ENCODE assay signal across 8 cellular contexts in the genomic region with DNA sequence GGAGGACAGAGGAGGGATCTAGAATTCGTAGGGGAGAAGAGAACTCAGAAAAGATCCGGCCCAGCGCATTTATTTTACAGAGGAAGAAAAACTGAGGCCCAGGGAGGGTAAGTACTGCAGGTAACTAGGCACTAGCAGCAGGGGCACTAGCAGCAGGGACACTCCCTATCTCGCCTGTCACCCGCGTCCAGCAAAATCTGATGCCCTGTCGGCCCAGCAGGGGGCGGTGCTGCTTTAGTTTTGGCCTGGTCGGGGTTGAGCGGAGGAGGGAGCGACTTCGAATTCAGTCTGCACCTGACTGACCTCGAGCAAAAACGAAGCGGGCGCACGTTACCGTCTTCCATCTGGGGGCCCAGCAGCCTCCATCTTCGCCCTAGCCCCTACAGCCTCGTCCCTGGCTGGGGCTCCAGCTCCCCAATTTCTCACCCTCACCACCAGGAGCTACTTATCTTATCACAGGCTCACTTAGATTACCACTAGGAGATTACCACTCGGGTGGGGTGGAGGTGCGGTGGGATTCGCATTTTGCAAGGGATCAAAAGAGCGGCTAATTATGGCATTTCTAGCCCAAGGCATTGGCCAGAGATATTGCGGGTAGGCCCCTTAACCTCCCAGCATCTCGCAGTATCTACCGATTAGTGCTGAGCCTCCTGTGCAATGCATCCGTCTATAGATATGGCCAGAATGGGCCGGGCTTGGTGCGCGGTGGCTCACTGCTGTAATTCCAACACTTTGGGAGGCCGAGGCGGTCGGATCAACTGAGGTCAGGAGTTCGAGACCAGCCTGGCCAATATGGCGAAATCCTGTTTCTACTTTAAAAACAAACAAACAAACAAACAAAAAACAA. TPM values are rescaled to one million over a fixed set of nuclear protein-coding genes. Genes with fewer than 3 reads are reported as not detected.
DNase-seq lines count a peak whose midpoint lies in the region; ATAC-seq and TF ChIP-seq lines count a peak whose summit lies in the region.

No MANE protein-coding gene starts in this region.

- intact Hi-C loops in heart left ventricle (cut with DNase I), result no loop called here

- no peak overlapping the region for H4K8ac ChIP-seq in trophoblast cell (ENCODE audit: low read depth, low read length)

- ATAC-seq in HG02759 (IDR thresholded peaks at IDR 0.05; ENCODE audit: unreplicated experiment) (peak; percentile 96), heart left ventricle (peak; percentile 90 to 98 (median 94))
- peak; percentile 80 for ATAC-seq in activated naive CD8-positive, alpha-beta T cell treated with anti-CD3 and anti-CD28 coated beads, Interleukin-2, amount 50 U/mL, for 24 hours

- no peak overlapping the region for H3K14ac ChIP-seq in trophoblast cell (ENCODE audit: low read length)

- H3F3A ChIP-seq in SU-DHL-6 (ENCODE audit: insufficient read depth), result no peaks in the 10 kb centered on the region

- peak overlapping the region; percentile 87 for H3K4me3 Mint-ChIP-seq in activated naive CD8-positive, alpha-beta T cell treated with anti-CD3 and anti-CD28 coated beads, Interleukin-2, amount 50 U/mL, for 24 hours

- no peak overlapping the region for H3K23ac ChIP-seq in trophoblast cell (ENCODE audit: low read length)

- H3K9me3 ChIP-seq in SU-DHL-6 (ENCODE audit: insufficient read depth, low read length), result no peaks in the 10 kb centered on the region
- H3K9me3 ChIP-seq in heart left ventricle, result no peaks in the 10 kb centered on the region
- H3K9me3 ChIP-seq in trophoblast cell (ENCODE audit: insufficient read depth, low read depth, low read length), result no peaks in the 10 kb centered on the region
- no peaks in the 10 kb centered on the region for H3K9me3 ChIP-seq in tibial nerve

- H2AFZ ChIP-seq in SU-DHL-6 (ENCODE audit: low read depth, low read length, severe bottlenecking), result peak overlapping the region; percentile 78
- H2AFZ ChIP-seq in trophoblast cell (ENCODE audit: insufficient read depth, low read length, poor library complexity), result peak overlapping the region; percentile 61

- TF ChIP-seq POLR2A in heart left ventricle (IDR thresholded peaks at IDR 0.05) (no peak), tibial nerve (IDR thresholded peaks at IDR 0.05) (no peak)

- H3K9ac ChIP-seq in SU-DHL-6 (ENCODE audit: low read length) (peak overlapping the region; percentile 26; the same call in 1 of the 2 replicates), trophoblast cell (ENCODE audit: low read length) (no peak overlapping the region)

- H3K4ac ChIP-seq in trophoblast cell (ENCODE audit: low read depth, low read length), result no peak overlapping the region

- H2BK12ac ChIP-seq in trophoblast cell (ENCODE audit: low read length), result no peak overlapping the region

- H3K4me2 ChIP-seq in SU-DHL-6 (ENCODE audit: low read depth, low read length, poor library complexity, severe bottlenecking), result peak overlapping the region; percentile 53
- H3K4me2 ChIP-seq in trophoblast cell (ENCODE audit: low read length), result peak overlapping the region; percentile 72

- H3K79me2 ChIP-seq in SU-DHL-6 (ENCODE audit: insufficient read depth, low read length), result no peaks in the 10 kb centered on the region
- H3K79me2 ChIP-seq in trophoblast cell (ENCODE audit: control insufficient read depth, insufficient read depth, low read length, poor library complexity), result no peaks in the 10 kb centered on the region

- H3K36me3 Mint-ChIP-seq in activated naive CD8-positive, alpha-beta T cell treated with anti-CD3 and anti-CD28 coated beads, Interleukin-2, amount 50 U/mL, for 24 hours (ENCODE audit: low read depth), result peaks cover 19% of the 10 kb centered on the region

- peaks cover 67% of the 10 kb centered on the region for H3K4me1 Mint-ChIP-seq in activated naive CD8-positive, alpha-beta T cell treated with anti-CD3 and anti-CD28 coated beads, Interleukin-2, amount 50 U/mL, for 24 hours

- peak in 1 of 2 donors; percentile 12 for TF ChIP-seq EP300 in tibial nerve (IDR thresholded peaks at IDR 0.05)

- TF ChIP-seq CTCF in GM12864 (IDR thresholded peaks at IDR 0.05; ENCODE audit: low read depth, low read length, missing control alignments) (peak; percentile 92), SU-DHL-6 (IDR thresholded peaks at IDR 0.05; ENCODE audit: insufficient read depth, low read length, poor library complexity, severe bottlenecking) (peak; percentile 60), heart left ventricle (IDR thresholded peaks at IDR 0.05) (peak; percentile 77 to 92 (median 88)), tibial nerve (IDR thresholded peaks at IDR 0.05) (peak; percentile 85 to 94 (median 85))

- peak overlapping the region; percentile 94 for H3K27ac Mint-ChIP-seq in activated naive CD8-positive, alpha-beta T cell treated with anti-CD3 and anti-CD28 coated beads, Interleukin-2, amount 50 U/mL, for 24 hours

- H4K12ac ChIP-seq in trophoblast cell (ENCODE audit: low read depth, low read length), result no peak overlapping the region

- H3K18ac ChIP-seq in trophoblast cell (ENCODE audit: low read length), result no peak overlapping the region

- H3K4me3 ChIP-seq in GM12864 (ENCODE audit: low read depth, low read length), result no peak overlapping the region; the same call in 1 of the 2 replicates
- no peak overlapping the region for H3K4me3 ChIP-seq in SU-DHL-6 (ENCODE audit: insufficient read depth, low read length, poor library complexity, severe bottlenecking)
- peak overlapping the region; percentile 10 to 59 (median 48) for H3K4me3 ChIP-seq in heart left ventricle
- peak overlapping the region; percentile 68 for H3K4me3 ChIP-seq in trophoblast cell (ENCODE audit: low read depth, low read length)
- H3K4me3 ChIP-seq in tibial nerve, result peak overlapping the region; percentile 27 to 56 (median 40)

- H3K36me3 ChIP-seq in SU-DHL-6 (ENCODE audit: low read length), result no peaks in the 10 kb centered on the region
- no peaks in the 10 kb centered on the region for H3K36me3 ChIP-seq in heart left ventricle
- H3K36me3 ChIP-seq in trophoblast cell (ENCODE audit: control insufficient read depth in 1 of 2, insufficient read depth in 2 of 2, low read length in 2 of 2), result no peaks in the 10 kb centered on the region
- no peaks in the 10 kb centered on the region for H3K36me3 ChIP-seq in tibial nerve

- H3K9me2 ChIP-seq in SU-DHL-6 (replicated peaks; ENCODE audit: insufficient read depth, low read length), result no peaks in the 10 kb centered on the region

- no peak overlapping the region for H2AK5ac ChIP-seq in trophoblast cell (ENCODE audit: low read length)

- no peaks in the 10 kb centered on the region for H3K79me1 ChIP-seq in trophoblast cell (ENCODE audit: low read length)

- DNase-seq in GM12864 (ENCODE audit: low read depth), result peak; percentile 59
- DNase-seq in NCI-H128 (lab: John Stamatoyannopoulos, UW; ENCODE audit: unreplicated experiment), result peak; percentile 86
- peak; percentile 96 for DNase-seq in activated naive CD8-positive, alpha-beta T cell treated with anti-CD3 and anti-CD28 coated beads, Interleukin-2, amount 50 U/mL, for 24 hours
- peak; percentile 82 to 92 (median 84) for DNase-seq in heart left ventricle
- DNase-seq in trophoblast cell, result peak; percentile 96 to 99
- DNase-seq in tibial nerve (ENCODE audit: low spot score in 2 of 2), result peak; percentile 76 to 87

- H3K4me1 ChIP-seq in heart left ventricle, result peaks cover 0 to 26% (median 19%) of the 10 kb centered on the region in 12 donors
- H3K4me1 ChIP-seq in trophoblast cell (ENCODE audit: control insufficient read depth in 1 of 2, insufficient read depth in 2 of 2, low read length in 2 of 2), result peaks cover 5 to 6% of the 10 kb centered on the region in 2 experiments
- peaks cover 0 to 32% (median 11%) of the 10 kb centered on the region in 4 donors for H3K4me1 ChIP-seq in tibial nerve

- 9 to 18% (median 13%) methylated on average over 36 of the region's 36 CpGs for WGBS in heart left ventricle, 4 donors
- WGBS in trophoblast cell (ENCODE audit: extremely low coverage, insufficient coverage, insufficient read length), result no CpG with 5 or more reads among the region's 36 CpGs
- WGBS in tibial nerve, 2 donors, result 17 to 19% methylated on average over 33 to 36 of the region's 36 CpGs

- H2BK120ac ChIP-seq in trophoblast cell (ENCODE audit: insufficient read depth, low read length, poor library complexity), result no peak overlapping the region

- H3K27me3 ChIP-seq in SU-DHL-6 (ENCODE audit: low read length) (no peaks in the 10 kb centered on the region), heart left ventricle (peaks cover 0 to 50% (median 29%) of the 10 kb centered on the region in 9 donors), trophoblast cell (ENCODE audit: insufficient read depth, low read length) (no peaks in the 10 kb centered on the region), tibial nerve (peaks cover 0 to 47% of the 10 kb centered on the region in 2 donors)

- H3K9me3 Mint-ChIP-seq in activated naive CD8-positive, alpha-beta T cell treated with anti-CD3 and anti-CD28 coated beads, Interleukin-2, amount 50 U/mL, for 24 hours, result no peaks in the 10 kb centered on the region

- H3K27me3 Mint-ChIP-seq in activated naive CD8-positive, alpha-beta T cell treated with anti-CD3 and anti-CD28 coated beads, Interleukin-2, amount 50 U/mL, for 24 hours, result peaks cover 6% of the 10 kb centered on the region

- no peak overlapping the region for H2BK5ac ChIP-seq in trophoblast cell (ENCODE audit: low read depth, low read length, poor library complexity)

- H4K20me1 ChIP-seq in SU-DHL-6 (ENCODE audit: low read depth, low read length), result no peaks in the 10 kb centered on the region

- no peak overlapping the region for H4K91ac ChIP-seq in trophoblast cell (ENCODE audit: low read depth, low read length)

- H3K27ac ChIP-seq in SU-DHL-6 (ENCODE audit: low read depth, low read length) (no peak overlapping the region), heart left ventricle (peak overlapping the region in 2 of 12 donors; percentile 33 to 60), trophoblast cell (ENCODE audit: low read depth, low read length) (no peak overlapping the region), tibial nerve (peak overlapping the region in 1 of 4 donors; percentile 10)

RNA-seq across cellular contexts. Expression of a gene that starts 17.8 kb away (rescaled TPM):
- total RNA-seq in heart left ventricle (10 to 100 TPM in 1 of 9 donors, 1 to 10 TPM in 1, under 1 TPM in 6, not detected in 1; 0.24 to 11.1 (median 0.43) TPM), tibial nerve (1 to 10 TPM in 2 of 4 donors, under 1 TPM in 1, not detected in 1; 0.63 to 1.8 (median 1.1) TPM)
- polyA plus RNA-seq in heart left ventricle, result under 1 TPM; 0.33 to 0.65 TPM
- polyA plus RNA-seq in trophoblast cell (2013), result not detected in 2 replicates

RNA-seq across cellular contexts. Expression of a gene that starts 53.1 kb away (rescaled TPM):
- total RNA-seq in heart left ventricle (1 to 10 TPM in 2 of 9 donors, under 1 TPM in 1, not detected in 6; 0.42 to 4.0 (median 1.6) TPM), tibial nerve (1 to 10 TPM in 1 of 4 donors, not detected in 3; 3.1 TPM)
- under 1 TPM in 1 of 2 donors, not detected in 1; 0.21 TPM for polyA plus RNA-seq in heart left ventricle
- polyA plus RNA-seq in trophoblast cell (2013), result not detected in 2 replicates

Comparison
In these comparisons a context has a peak if more than half of its experiments do, and no peak if none do; other contexts are left out.
1. H3K4me3 ChIP-seq: peak in heart left ventricle (12 of 12), trophoblast cell (single experiment) and tibial nerve (4 of 4); none in GM12864 (single experiment) and SU-DHL-6 (single experiment).
2. Peak in every context shown above with its lines, with median percentiles within 50 percentile points of each other: DNase-seq, CTCF ChIP-seq and ATAC-seq.